Comparison of ENCODE assay signal across 14 cellular contexts in genomic region chr18:14174706-14175085, GRCh38.
"Had no signal": no experiment of that assay in that cellular context is flagged by ENCODE, and none has a peak within 500 bp of the region (broad histone marks: within the 10 kb centered on the region; RNA-seq: fewer than 3 reads in every experiment).

No MANE protein-coding gene starts in this region.

- H3K4me1 ChIP-seq: thyroid gland, vagina had no signal

- H3K4me1 Mint-ChIP-seq: neural crest cell; stimulated activated effector memory CD8-positive, alpha-beta T cell treated with anti-CD3 and anti-CD28 coated beads, Interleukin-12 subunit alpha, Interleukin-12 subunit beta, amount 100 ng/mL, for 72 hours had no signal

- H3K27me3 ChIP-seq: ovary, thyroid gland, vagina had no signal

- H3K9me3 Mint-ChIP-seq: stimulated activated effector memory CD8-positive, alpha-beta T cell treated with anti-CD3 and anti-CD28 coated beads, Interleukin-12 subunit alpha, Interleukin-12 subunit beta, amount 100 ng/mL, for 72 hours had no signal

- H3K36me3 Mint-ChIP-seq: stimulated activated effector memory CD8-positive, alpha-beta T cell treated with anti-CD3 and anti-CD28 coated beads, Interleukin-12 subunit alpha, Interleukin-12 subunit beta, amount 100 ng/mL, for 72 hours had no signal

- H3K4me3 ChIP-seq: esophagus muscularis mucosa, ovary, thyroid gland, vagina had no signal

- H3K9me3 ChIP-seq: esophagus muscularis mucosa, ovary, thyroid gland, vagina had no signal

- ATAC-seq: stimulated activated effector memory CD8-positive, alpha-beta T cell treated with anti-CD3 and anti-CD28 coated beads, Interleukin-12 subunit alpha, Interleukin-12 subunit beta, amount 100 ng/mL, for 72 hours had no signal

- H3K4me3 Mint-ChIP-seq: neural crest cell; stimulated activated effector memory CD8-positive, alpha-beta T cell treated with anti-CD3 and anti-CD28 coated beads, Interleukin-12 subunit alpha, Interleukin-12 subunit beta, amount 100 ng/mL, for 72 hours had no signal

- H3K27ac ChIP-seq: esophagus muscularis mucosa, ovary, thyroid gland, vagina had no signal

- DNase-seq: activated CD4-positive, alpha-beta T cell treated with anti-CD3 and anti-CD28 coated beads, Interleukin-2, amount 50 U/mL, for 1 hour; activated CD4-positive, CD25-positive, alpha-beta regulatory T cell; activated CD8-positive, alpha-beta memory T cell treated with anti-CD3 and anti-CD28 coated beads for 24 hours; activated naive CD4-positive, alpha-beta T cell; hypothalamus; ovary; thyroid gland had no signal

- H3K27ac Mint-ChIP-seq: stimulated activated effector memory CD8-positive, alpha-beta T cell treated with anti-CD3 and anti-CD28 coated beads, Interleukin-12 subunit alpha, Interleukin-12 subunit beta, amount 100 ng/mL, for 72 hours had no signal

- FAIRE-seq: astrocyte, bronchial epithelial cell, endometrium had no signal

- H3K36me3 ChIP-seq: esophagus muscularis mucosa, ovary, thyroid gland, vagina had no signal
